Comparison of ENCODE assay signal across 22 cellular contexts in the genomic region with DNA sequence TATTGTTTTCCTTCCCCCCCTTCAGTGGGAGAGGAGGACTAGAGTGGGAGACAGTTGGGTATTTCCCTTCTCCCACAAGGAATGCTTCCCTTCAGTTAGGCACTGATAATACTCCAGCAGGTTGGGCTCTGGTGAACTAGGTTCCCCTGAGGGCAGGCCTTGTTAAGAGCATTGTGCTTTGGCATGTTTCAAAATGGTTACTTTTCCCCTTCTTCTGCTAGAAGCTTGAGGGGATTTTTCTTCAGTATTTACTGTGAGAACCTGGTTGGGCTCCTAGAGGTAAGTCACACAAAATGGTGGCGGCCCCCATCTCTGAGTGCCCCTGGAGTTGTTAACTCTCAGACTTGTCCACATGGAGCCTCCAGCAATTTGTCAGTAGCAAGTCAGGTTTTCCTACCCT.
"Had no signal": no experiment of that assay in that cellular context is flagged by ENCODE, and none has a peak within 500 bp of the region (broad histone marks: within the 10 kb centered on the region; RNA-seq: fewer than 3 reads in every experiment).

No MANE protein-coding gene starts in this region.

- H3K36me3 ChIP-seq: esophagus muscularis mucosa, gastrocnemius medialis, heart right ventricle, lower lobe of right lung, pancreas, thyroid gland had no signal

- H3K4me3 ChIP-seq: dorsolateral prefrontal cortex, esophagus muscularis mucosa, gastrocnemius medialis, heart right ventricle, left lung, lower lobe of right lung, pancreas, suprapubic skin, thyroid gland had no signal

- H3K27ac Mint-ChIP-seq: memory B cell, naive B cell, progenitor cell of endocrine pancreas, type B pancreatic cell had no signal

- H3K27me3 ChIP-seq: dorsolateral prefrontal cortex, esophagus muscularis mucosa, gastrocnemius medialis, heart right ventricle, left lung, pancreas, suprapubic skin, thyroid gland had no signal

- H3K4me1 ChIP-seq: gastrocnemius medialis, left lung, lower lobe of right lung, pancreas, suprapubic skin had no signal

- H3K9me3 ChIP-seq: gastrocnemius medialis, pancreas, thyroid gland had no signal

- H3K27ac ChIP-seq: dorsolateral prefrontal cortex, esophagus muscularis mucosa, gastrocnemius medialis, heart right ventricle, left lung, lower lobe of right lung, pancreas, suprapubic skin, thyroid gland had no signal

- ATAC-seq: gastrocnemius medialis, heart right ventricle, left lung, lower lobe of right lung, pancreas, right cardiac atrium had no signal

- H3K4me1 Mint-ChIP-seq: memory B cell, naive B cell had no signal

- H3K27me3 Mint-ChIP-seq: naive B cell, progenitor cell of endocrine pancreas, type B pancreatic cell had no signal

- H3K4me3 Mint-ChIP-seq: memory B cell, naive B cell, nephron, type B pancreatic cell had no signal

- DNase-seq: cortex of kidney; dorsolateral prefrontal cortex; effector CD8-positive, alpha-beta T cell; gastrocnemius medialis; heart right ventricle; hypothalamus; left lung; lower lobe of right lung; naive B cell; occipital lobe; pancreas; right cardiac atrium; small intestine; stimulated activated CD4-positive, alpha-beta T cell treated with anti-CD3 and anti-CD28 coated beads, Interleukin-12 subunit alpha, Interleukin-12 subunit beta, amount 100 ng/mL, for 4 hours; stimulated activated naive CD4-positive, alpha-beta T cell treated with Interleukin-2 at 50 U/mL for 16 hours; thyroid gland had no signal
